18 cellular contexts compared by ENCODE assay signal in the genomic region with DNA sequence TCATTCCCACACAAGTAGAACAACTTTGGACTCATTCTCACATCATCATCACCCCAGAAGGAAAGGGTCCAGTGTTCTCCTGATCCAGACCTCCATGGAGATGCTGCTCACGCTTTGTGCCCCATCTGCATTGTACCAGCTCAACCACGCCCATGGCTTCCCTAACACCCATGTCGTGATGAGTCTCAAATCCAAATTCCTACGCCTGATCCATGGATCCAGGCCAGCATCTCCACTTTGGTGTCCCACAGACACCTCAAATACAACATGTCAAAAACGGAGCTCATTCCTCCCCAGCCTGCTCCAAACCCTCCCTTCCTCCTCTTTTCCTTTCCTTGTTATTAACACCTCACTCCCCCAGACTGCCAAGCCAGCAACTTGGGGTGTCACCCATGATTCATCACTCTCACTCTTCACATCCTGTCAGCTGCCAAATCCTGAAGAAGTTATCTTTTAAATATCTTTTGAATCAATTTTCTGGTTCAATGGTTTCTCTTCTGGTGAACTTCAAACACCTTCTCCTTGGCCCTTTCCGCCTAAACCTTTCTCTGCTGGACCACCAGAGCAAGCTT. TPM values are rescaled to one million over a fixed set of nuclear protein-coding genes. Genes with fewer than 3 reads are reported as not detected.
"Had no signal": no experiment of that assay in that cellular context is flagged by ENCODE, and none has a peak within 500 bp of the region (broad histone marks: within the 10 kb centered on the region; RNA-seq: fewer than 3 reads in every experiment).

No MANE protein-coding gene starts in this region.

- H3K9me2 ChIP-seq: SK-N-SH had no signal

- H3K4me2 ChIP-seq: SK-N-SH had no signal

- H3K27ac Mint-ChIP-seq: activated CD4-positive, alpha-beta memory T cell treated with anti-CD3 and anti-CD28 coated beads, Interleukin-2, amount 10 ng/mL, durations not matched to agents 7 days and 5 days; activated CD8-positive, alpha-beta memory T cell treated with anti-CD3 and anti-CD28 coated beads, Interleukin-2, amount 10 ng/mL, durations not matched to agents 7 days and 5 days; endodermal cell; immature natural killer cell; naive thymus-derived CD8-positive, alpha-beta T cell; stimulated activated memory B cell treated with anti-CD40 and anti-IgM and Interleukin-4, amounts not matched to agents 10 μg/mL and 1 μg/mL and 100 μg/mL, for 72 hours had no signal

- H3K4me1 ChIP-seq: body of pancreas, colonic mucosa, pancreas, upper lobe of right lung had no signal

- H3K9me3 ChIP-seq: body of pancreas, colonic mucosa, pancreas, SK-N-SH, thoracic aorta, upper lobe of right lung had no signal

- H3K4me1 Mint-ChIP-seq: activated CD8-positive, alpha-beta memory T cell treated with anti-CD3 and anti-CD28 coated beads, Interleukin-2, amount 10 ng/mL, durations not matched to agents 7 days and 5 days; naive thymus-derived CD8-positive, alpha-beta T cell; stimulated activated memory B cell treated with anti-CD40 and anti-IgM and Interleukin-4, amounts not matched to agents 10 μg/mL and 1 μg/mL and 100 μg/mL, for 72 hours had no signal

- H3K9ac ChIP-seq: SK-N-SH had no signal

- H3K27me3 ChIP-seq: body of pancreas, colonic mucosa, pancreas, upper lobe of right lung had no signal

- DNase-seq: activated CD4-positive, alpha-beta memory T cell treated with anti-CD3 and anti-CD28 coated beads, Interleukin-2, amount 10 ng/mL, durations not matched to agents 7 days and 5 days; activated CD4-positive, CD25-positive, alpha-beta regulatory T cell treated with anti-CD3 and anti-CD28 coated beads, Interleukin-2, amount 50 U/mL, for 72 hours; activated CD8-positive, alpha-beta memory T cell treated with anti-CD3 and anti-CD28 coated beads, Interleukin-2, amount 10 ng/mL, durations not matched to agents 7 days and 5 days; activated naive CD4-positive, alpha-beta T cell; body of pancreas; central memory CD4-positive, alpha-beta T cell; colonic mucosa; endodermal cell; immature natural killer cell; mesendoderm; naive thymus-derived CD8-positive, alpha-beta T cell; pancreas; SK-N-SH; stimulated activated CD4-positive, alpha-beta T cell treated with anti-CD3 and anti-CD28 coated beads, Interleukin-4, amount 100 ng/mL, for 4 hours; upper lobe of right lung had no signal

- H3K36me3 ChIP-seq: colonic mucosa, pancreas, thoracic aorta, upper lobe of right lung had no signal

- H3K36me3 Mint-ChIP-seq: activated CD8-positive, alpha-beta memory T cell treated with anti-CD3 and anti-CD28 coated beads, Interleukin-2, amount 10 ng/mL, durations not matched to agents 7 days and 5 days; immature natural killer cell; naive thymus-derived CD8-positive, alpha-beta T cell; stimulated activated memory B cell treated with anti-CD40 and anti-IgM and Interleukin-4, amounts not matched to agents 10 μg/mL and 1 μg/mL and 100 μg/mL, for 72 hours had no signal

- ATAC-seq: activated CD8-positive, alpha-beta memory T cell treated with anti-CD3 and anti-CD28 coated beads, Interleukin-2, amount 10 ng/mL, durations not matched to agents 7 days and 5 days; body of pancreas; naive thymus-derived CD8-positive, alpha-beta T cell; pancreas; sciatic nerve; stimulated activated memory B cell treated with anti-CD40 and anti-IgM and Interleukin-4, amounts not matched to agents 10 μg/mL and 1 μg/mL and 100 μg/mL, for 72 hours; upper lobe of right lung had no signal

- H3K9me3 Mint-ChIP-seq: activated CD4-positive, alpha-beta memory T cell treated with anti-CD3 and anti-CD28 coated beads, Interleukin-2, amount 10 ng/mL, durations not matched to agents 7 days and 5 days; immature natural killer cell; naive thymus-derived CD8-positive, alpha-beta T cell had no signal

- H3K4me3 ChIP-seq: body of pancreas, colonic mucosa, pancreas, thoracic aorta, upper lobe of right lung had no signal

- H3K27ac ChIP-seq: body of pancreas, colonic mucosa, pancreas, thoracic aorta, upper lobe of right lung had no signal

- H3K4me3 Mint-ChIP-seq: activated CD4-positive, alpha-beta memory T cell treated with anti-CD3 and anti-CD28 coated beads, Interleukin-2, amount 10 ng/mL, durations not matched to agents 7 days and 5 days; activated CD8-positive, alpha-beta memory T cell treated with anti-CD3 and anti-CD28 coated beads, Interleukin-2, amount 10 ng/mL, durations not matched to agents 7 days and 5 days; endodermal cell; immature natural killer cell; naive thymus-derived CD8-positive, alpha-beta T cell; stimulated activated memory B cell treated with anti-CD40 and anti-IgM and Interleukin-4, amounts not matched to agents 10 μg/mL and 1 μg/mL and 100 μg/mL, for 72 hours had no signal

RNA-seq across cellular contexts. Expression of gene FAM124B, which starts 30.2 kb away (rescaled TPM):
- total RNA-seq: naive thymus-derived CD8-positive, alpha-beta T cell had no signal
- polyA plus RNA-seq: SK-N-SH had no signal
